1 cellular context compared by ENCODE assay signal in the genomic region with DNA sequence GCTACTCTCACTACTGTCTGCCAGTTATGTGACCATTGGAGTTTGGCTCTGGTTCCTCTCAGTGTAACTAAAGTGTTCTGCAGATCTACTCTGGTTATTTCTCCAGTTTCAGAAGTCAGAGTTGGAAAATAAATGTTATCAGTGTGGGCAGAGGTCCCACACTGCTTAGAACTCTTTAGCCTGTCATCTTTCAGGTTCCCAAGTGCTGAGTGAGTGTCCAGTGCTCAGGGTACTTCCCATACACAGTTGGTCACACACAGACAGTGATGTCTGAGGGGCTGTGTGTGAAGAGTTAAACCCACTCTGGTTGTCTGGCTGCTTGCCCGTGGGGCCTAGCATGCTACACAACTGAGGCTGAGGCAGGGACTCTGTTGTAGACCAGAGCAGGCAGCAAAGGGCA.
TF ChIP-seq lines count a peak whose summit lies in the region.

No MANE protein-coding gene starts in this region.

TF ChIP-seq in H1, 55 proteins besides CTCF, POLR2A, EP300 and RAD21 (continued from another document):
- TF ChIP-seq POLR2AphosphoS5 (IDR thresholded peaks at IDR 0.05; ENCODE audit: low read depth, low read length), result no peak
- no peak for TF ChIP-seq PHF8 (conservative IDR thresholded peaks at IDR 0.05; ENCODE audit: low read depth, low read length)
- TF ChIP-seq NRF1 (IDR thresholded peaks at IDR 0.05; ENCODE audit: low read depth, low read length), result no peak
